ENCODE assay signal across 21 cellular contexts in the genomic region with DNA sequence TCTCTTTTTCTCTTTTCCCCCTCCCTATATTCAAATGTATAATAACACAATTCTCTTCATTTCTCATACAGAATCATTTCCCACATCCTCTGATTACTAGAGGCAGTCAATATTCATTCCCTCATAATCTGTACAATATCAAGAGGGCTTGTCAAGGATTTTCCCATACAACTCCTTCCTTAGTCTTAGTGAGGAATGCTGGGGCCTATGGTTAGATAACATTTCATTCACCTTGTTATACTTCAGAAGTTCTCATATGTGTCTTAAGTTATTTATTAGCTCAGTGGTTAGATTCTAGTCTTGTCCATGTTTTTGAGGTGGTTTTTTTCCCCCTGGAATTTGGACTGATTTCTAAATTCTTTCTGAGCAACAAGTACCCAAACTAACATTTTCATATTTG.
"Had no signal": no experiment of that assay in that cellular context is flagged by ENCODE, and none has a peak within 500 bp of the region (broad histone marks: within the 10 kb centered on the region; RNA-seq: fewer than 3 reads in every experiment).

No MANE protein-coding gene starts in this region.

- H3K27ac Mint-ChIP-seq: activated naive CD4-positive, alpha-beta T cell treated with anti-CD3 and anti-CD28 coated beads, Interleukin-2, amount 10 ng/mL, durations not matched to agents 7 days and 5 days; activated naive CD8-positive, alpha-beta T cell treated with anti-CD3 and anti-CD28 coated beads, Interleukin-2, amount 50 U/mL, for 24 hours; WTC11 had no signal

- H3K9me3 ChIP-seq: gastrocnemius medialis, lower lobe of right lung, suprapubic skin, transverse colon, vagina had no signal

- ATAC-seq: esophagus mucosa, gastrocnemius medialis, lower lobe of right lung, WTC11 had no signal

- H3K27ac ChIP-seq: coronary artery, gastrocnemius medialis, lower lobe of right lung, suprapubic skin, vagina had no signal

- DNase-seq: activated CD4-positive, alpha-beta T cell treated with anti-CD3 and anti-CD28 coated beads for 36 hours; activated CD8-positive, alpha-beta T cell treated with anti-CD3 and anti-CD28 coated beads for 36 hours; activated effector memory CD4-positive, alpha-beta T cell treated with Interleukin-2 at 50 U/mL for 16 hours; activated naive CD4-positive, alpha-beta T cell treated with anti-CD3 and anti-CD28 coated beads, Interleukin-2, amount 10 ng/mL, durations not matched to agents 7 days and 5 days; activated naive CD8-positive, alpha-beta T cell treated with anti-CD3 and anti-CD28 coated beads, Interleukin-2, amount 50 U/mL, for 24 hours; activated T-cell treated with anti-CD3 and anti-CD28 coated beads, Interleukin-2, amount 50 U/mL, for 1 hour; aorta; gastrocnemius medialis; lower lobe of right lung; midbrain; occipital lobe; posterior cingulate gyrus; stimulated activated CD4-positive, alpha-beta T cell treated with anti-CD3 and anti-CD28 coated beads, Interleukin-12 subunit alpha, Interleukin-12 subunit beta, amount 100 ng/mL, for 4 hours; stimulated activated CD4-positive, alpha-beta T cell treated with anti-CD3 and anti-CD28 coated beads, Interleukin-1b, Interleukin-23, amount 100 ng/mL, for 48 hours; stimulated activated naive CD4-positive, alpha-beta T cell treated with Interleukin-2 at 50 U/mL for 16 hours; transverse colon had no signal

- H3K4me3 Mint-ChIP-seq: activated CD4-positive, alpha-beta T cell treated with anti-CD3 and anti-CD28 coated beads for 36 hours; activated CD8-positive, alpha-beta T cell treated with anti-CD3 and anti-CD28 coated beads for 36 hours; activated naive CD4-positive, alpha-beta T cell treated with anti-CD3 and anti-CD28 coated beads, Interleukin-2, amount 10 ng/mL, durations not matched to agents 7 days and 5 days; activated naive CD8-positive, alpha-beta T cell treated with anti-CD3 and anti-CD28 coated beads, Interleukin-2, amount 50 U/mL, for 24 hours; WTC11 had no signal

- H3K36me3 ChIP-seq: gastrocnemius medialis, lower lobe of right lung, suprapubic skin, transverse colon, vagina had no signal

- H3K4me1 ChIP-seq: lower lobe of right lung had no signal

- H3K4me3 ChIP-seq: coronary artery, gastrocnemius medialis, lower lobe of right lung, suprapubic skin, transverse colon, vagina had no signal

- H3K27me3 Mint-ChIP-seq: activated CD4-positive, alpha-beta T cell treated with anti-CD3 and anti-CD28 coated beads for 36 hours; activated CD8-positive, alpha-beta T cell treated with anti-CD3 and anti-CD28 coated beads for 36 hours; activated naive CD4-positive, alpha-beta T cell treated with anti-CD3 and anti-CD28 coated beads, Interleukin-2, amount 10 ng/mL, durations not matched to agents 7 days and 5 days had no signal

- H3K27me3 ChIP-seq: gastrocnemius medialis, suprapubic skin, transverse colon, vagina had no signal
